In genomic region chr4:95155759-95156451, GRCh38 we compare ENCODE assay signal across 8 cellular contexts.
A peak's percentile ranks its signal among the peaks of the same experiment; 100 is the strongest.
DNase-seq lines count a peak whose midpoint lies in the region; ATAC-seq lines count a peak whose summit lies in the region.

No MANE protein-coding gene starts in this region.

- peaks cover 10% of the 10 kb centered on the region for H3K27me3 Mint-ChIP-seq in central memory CD8-positive, alpha-beta T cell
- no peaks in the 10 kb centered on the region for H3K27me3 Mint-ChIP-seq in naive thymus-derived CD8-positive, alpha-beta T cell

- POLR2A ChIA-PET in naive thymus-derived CD8-positive, alpha-beta T cell (lab: Charles Lee) = no interaction called here

- peak overlapping the region; percentile 14 for H3K27ac Mint-ChIP-seq in central memory CD8-positive, alpha-beta T cell (ENCODE audit: low read depth)
- H3K27ac Mint-ChIP-seq in naive thymus-derived CD8-positive, alpha-beta T cell = peak overlapping the region; percentile 17 to 87 (median 70)

- H3K9me3 Mint-ChIP-seq in central memory CD8-positive, alpha-beta T cell = no peaks in the 10 kb centered on the region
- H3K9me3 Mint-ChIP-seq in naive thymus-derived CD8-positive, alpha-beta T cell = no peaks in the 10 kb centered on the region

- DNase-seq in SIG-M5 treated with dmso at 0.1 percent for 504 hours (lab: John Stamatoyannopoulos, UW; ENCODE audit: unreplicated experiment) (peak; percentile 26), SIG-M5 (lab: John Stamatoyannopoulos, UW) (no peak), NCI-H69 (lab: John Stamatoyannopoulos, UW) (peak; percentile 53), OCI-M2 (lab: John Stamatoyannopoulos, UW; ENCODE audit: unreplicated experiment) (no peak), putamen (ENCODE audit: low spot score) (no peak)
- no peak for DNase-seq in central memory CD8-positive, alpha-beta T cell (ENCODE audit: low spot score in 2 of 2)
- peak in 3 of 10 donors; percentile 49 to 68 (median 66) for DNase-seq in naive thymus-derived CD8-positive, alpha-beta T cell

- H3K4me3 Mint-ChIP-seq in central memory CD8-positive, alpha-beta T cell = no peak overlapping the region
- H3K4me3 Mint-ChIP-seq in naive thymus-derived CD8-positive, alpha-beta T cell = peak overlapping the region in 8 of 10 donors; percentile 2 to 73 (median 64)

- peaks cover 15% of the 10 kb centered on the region for H3K4me1 Mint-ChIP-seq in central memory CD8-positive, alpha-beta T cell
- H3K4me1 Mint-ChIP-seq in naive thymus-derived CD8-positive, alpha-beta T cell = peaks cover 12 to 29% (median 18%) of the 10 kb centered on the region in 4 donors

- no peaks in the 10 kb centered on the region for H3K36me3 Mint-ChIP-seq in central memory CD8-positive, alpha-beta T cell (ENCODE audit: insufficient read depth)
- H3K36me3 Mint-ChIP-seq in naive thymus-derived CD8-positive, alpha-beta T cell = no peaks in the 10 kb centered on the region

- peak; percentile 75 for ATAC-seq in GM21576 (IDR thresholded peaks at IDR 0.05; ENCODE audit: unreplicated experiment)
- ATAC-seq in central memory CD8-positive, alpha-beta T cell (replicated peaks; ENCODE audit: extremely low read depth, poor library complexity, severe bottlenecking) = peak; percentile 46
- peak; percentile 76 to 86 for ATAC-seq in naive thymus-derived CD8-positive, alpha-beta T cell

Comparison
In these comparisons a context has a peak if more than half of its experiments do, and no peak if none do; other contexts are left out.
1. DNase-seq: peak in SIG-M5 treated with dmso at 0.1 percent for 504 hours (single experiment) and NCI-H69 (single experiment); none in SIG-M5 (single experiment), central memory CD8-positive, alpha-beta T cell (0 of 2), OCI-M2 (single experiment) and putamen (single experiment).
2. Peak in every context shown above with its lines, with median percentiles within 50 percentile points of each other: ATAC-seq.